In the genomic region with DNA sequence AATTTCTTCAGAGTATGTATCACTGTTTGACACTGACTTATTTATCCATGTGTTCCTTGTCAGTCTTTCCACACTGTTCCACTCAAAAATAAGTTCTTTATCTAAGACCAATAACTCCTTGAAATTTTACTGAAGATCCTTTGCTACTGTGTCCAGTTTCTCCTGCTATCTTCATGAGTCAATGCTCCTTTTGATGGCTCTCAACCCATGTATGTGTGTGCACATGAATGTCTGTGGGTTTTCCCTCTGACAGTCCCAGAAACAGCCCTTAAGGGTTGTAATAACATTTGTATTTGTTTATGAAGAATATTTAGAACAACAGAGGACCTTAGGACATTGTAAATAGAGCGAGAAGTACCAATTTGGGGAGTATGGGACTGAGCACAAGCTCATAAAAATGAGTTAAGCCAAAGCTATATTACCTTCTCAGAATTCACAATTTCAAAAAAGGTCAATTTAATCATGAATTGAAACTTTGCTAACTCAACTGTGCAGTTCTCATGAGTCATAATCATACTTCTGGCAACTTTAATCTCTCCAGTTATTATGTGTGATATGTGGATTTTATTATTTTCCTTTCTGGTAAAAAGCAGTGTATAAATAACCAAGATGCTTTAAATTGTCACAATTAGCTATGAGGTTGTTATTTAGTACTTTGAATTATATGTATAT, we compare ENCODE assay signal across 17 cellular contexts.
"Had no signal": no experiment of that assay in that cellular context is flagged by ENCODE, and none has a peak within 500 bp of the region (broad histone marks: within the 10 kb centered on the region; RNA-seq: fewer than 3 reads in every experiment).

No MANE protein-coding gene starts in this region.

- H3K36me3 ChIP-seq: ascending aorta, breast epithelium, sigmoid colon, upper lobe of left lung had no signal

- H3K9me3 ChIP-seq: ascending aorta, breast epithelium, sigmoid colon, upper lobe of left lung had no signal

- H3K27ac Mint-ChIP-seq: activated naive CD8-positive, alpha-beta T cell treated with anti-CD3 and anti-CD28 coated beads, Interleukin-2, amount 10 ng/mL, durations not matched to agents 7 days and 5 days; activated T-helper 1 cell treated with anti-CD3 and anti-CD28 coated beads, Interleukin-12 subunit alpha, Interleukin-12 subunit beta, Interleukin-2, Interleukin-4 antibody, amounts not matched to agents 30 ng/mL and 10 ng/mL and 1 ng/mL, durations not matched to agents 14 hours and 24 hours and 36 hours; dendritic cell treated with granulocyte-macrophage colony-stimulating factor and Interleukin-4, amounts not matched to agents 40 ng/mL and 50 ng/mL, for 4 days; stimulated activated naive CD8-positive, alpha-beta T cell treated with anti-CD3 and anti-CD28 coated beads, Interleukin-15, amount 100 ng/mL, for 72 hours had no signal

- H3K4me3 ChIP-seq: ascending aorta, breast epithelium, lung, sigmoid colon, upper lobe of left lung had no signal

- H3K9me3 Mint-ChIP-seq: activated naive CD8-positive, alpha-beta T cell treated with anti-CD3 and anti-CD28 coated beads, Interleukin-2, amount 10 ng/mL, durations not matched to agents 7 days and 5 days; activated T-helper 1 cell treated with anti-CD3 and anti-CD28 coated beads, Interleukin-12 subunit alpha, Interleukin-12 subunit beta, Interleukin-2, Interleukin-4 antibody, amounts not matched to agents 30 ng/mL and 10 ng/mL and 1 ng/mL, durations not matched to agents 14 hours and 24 hours and 36 hours; dendritic cell treated with granulocyte-macrophage colony-stimulating factor and Interleukin-4, amounts not matched to agents 40 ng/mL and 50 ng/mL, for 4 days; stimulated activated naive CD8-positive, alpha-beta T cell treated with anti-CD3 and anti-CD28 coated beads, Interleukin-15, amount 100 ng/mL, for 72 hours had no signal

- ATAC-seq: foreskin keratinocyte; left cardiac atrium; stimulated activated naive CD8-positive, alpha-beta T cell treated with anti-CD3 and anti-CD28 coated beads, Interleukin-15, amount 100 ng/mL, for 72 hours had no signal

- H3K4me1 ChIP-seq: ascending aorta, breast epithelium, foreskin keratinocyte, upper lobe of left lung had no signal

- DNase-seq: activated CD4-positive, CD25-positive, alpha-beta regulatory T cell treated with anti-CD3 and anti-CD28 coated beads, Interleukin-2, amount 50 U/mL, for 72 hours; activated naive CD4-positive, alpha-beta T cell; activated naive CD8-positive, alpha-beta T cell treated with anti-CD3 and anti-CD28 coated beads, Interleukin-2, amount 10 ng/mL, durations not matched to agents 7 days and 5 days; cerebellar nuclear complex; effector memory CD4-positive, alpha-beta T cell; foreskin keratinocyte; left cardiac atrium; midbrain; sigmoid colon; stimulated activated CD4-positive, alpha-beta T cell treated with anti-CD3 and anti-CD28 coated beads, Interleukin-1b, Interleukin-23, amount 100 ng/mL, for 48 hours; stimulated activated naive CD8-positive, alpha-beta T cell treated with anti-CD3 and anti-CD28 coated beads, Interleukin-15, amount 100 ng/mL, for 72 hours; upper lobe of left lung had no signal

- H3K36me3 Mint-ChIP-seq: activated naive CD8-positive, alpha-beta T cell treated with anti-CD3 and anti-CD28 coated beads, Interleukin-2, amount 10 ng/mL, durations not matched to agents 7 days and 5 days had no signal

- H3K27me3 ChIP-seq: ascending aorta, breast epithelium, foreskin keratinocyte, sigmoid colon, upper lobe of left lung had no signal

- H3K4me3 Mint-ChIP-seq: activated naive CD8-positive, alpha-beta T cell treated with anti-CD3 and anti-CD28 coated beads, Interleukin-2, amount 10 ng/mL, durations not matched to agents 7 days and 5 days; activated T-helper 1 cell treated with anti-CD3 and anti-CD28 coated beads, Interleukin-12 subunit alpha, Interleukin-12 subunit beta, Interleukin-2, Interleukin-4 antibody, amounts not matched to agents 30 ng/mL and 10 ng/mL and 1 ng/mL, durations not matched to agents 14 hours and 24 hours and 36 hours; dendritic cell treated with granulocyte-macrophage colony-stimulating factor and Interleukin-4, amounts not matched to agents 40 ng/mL and 50 ng/mL, for 4 days; stimulated activated naive CD8-positive, alpha-beta T cell treated with anti-CD3 and anti-CD28 coated beads, Interleukin-15, amount 100 ng/mL, for 72 hours had no signal

- H3K4me1 Mint-ChIP-seq: activated naive CD8-positive, alpha-beta T cell treated with anti-CD3 and anti-CD28 coated beads, Interleukin-2, amount 10 ng/mL, durations not matched to agents 7 days and 5 days; stimulated activated naive CD8-positive, alpha-beta T cell treated with anti-CD3 and anti-CD28 coated beads, Interleukin-15, amount 100 ng/mL, for 72 hours had no signal

- H3K27me3 Mint-ChIP-seq: activated naive CD8-positive, alpha-beta T cell treated with anti-CD3 and anti-CD28 coated beads, Interleukin-2, amount 10 ng/mL, durations not matched to agents 7 days and 5 days; dendritic cell treated with granulocyte-macrophage colony-stimulating factor and Interleukin-4, amounts not matched to agents 40 ng/mL and 50 ng/mL, for 4 days; stimulated activated naive CD8-positive, alpha-beta T cell treated with anti-CD3 and anti-CD28 coated beads, Interleukin-15, amount 100 ng/mL, for 72 hours had no signal

- H3K27ac ChIP-seq: ascending aorta, breast epithelium, foreskin keratinocyte, sigmoid colon, upper lobe of left lung had no signal
